ENCODE assay signal across 15 cellular contexts in genomic region chr2:9033385-9034175, GRCh38. TPM values are rescaled to one million over a fixed set of nuclear protein-coding genes. Genes with fewer than 3 reads are reported as not detected.
A peak's percentile ranks its signal among the peaks of the same experiment; 100 is the strongest.
DNase-seq lines count a peak whose midpoint lies in the region; ATAC-seq and TF ChIP-seq lines count a peak whose summit lies in the region.
"Had no signal": no experiment of that assay in that cellular context is flagged by ENCODE, and none has a peak within 500 bp of the region (broad histone marks: within the 10 kb centered on the region; RNA-seq: fewer than 3 reads in every experiment).

No MANE protein-coding gene starts in this region.

- peak overlapping the region; percentile 80 for H3K27ac ChIP-seq in KOPT-K1 (ENCODE audit: low read depth, low read length, poor library complexity, severe bottlenecking)
- peak overlapping the region in 1 of 2 experiments; percentile 59; a peak in 1 of 4 replicates for H3K27ac ChIP-seq in SK-N-SH (ENCODE audit: low read depth in 2 of 2, low read length in 1 of 2)
- H3K27ac ChIP-seq: adrenal gland had no signal

- TF ChIP-seq CTCF in SK-N-SH (IDR thresholded peaks at IDR 0.05) (no peak), Caco-2 (IDR thresholded peaks at IDR 0.05; ENCODE audit: insufficient read depth in 1 of 2, low read depth in 1 of 2, low read length in 1 of 2, severe bottlenecking in 1 of 2, unreplicated experiment in 1 of 2) (no peak)

- H3K9me2 ChIP-seq in SK-N-SH, result no peaks in the 10 kb centered on the region

- H2AFZ ChIP-seq in SK-N-SH (ENCODE audit: low read depth), result no peak overlapping the region

- H3K4me1 ChIP-seq in SK-N-SH (ENCODE audit: control insufficient read depth in 1 of 2, insufficient read depth in 2 of 2, low read depth in 1 of 2, low read length in 1 of 2) (peaks cover 6 to 9% of the 10 kb centered on the region in 2 experiments; a peak in 3 of 4 replicates), Caco-2 (no peaks in the 10 kb centered on the region)
- H3K4me1 ChIP-seq: adrenal gland had no signal

- H3K9me3 ChIP-seq in KOPT-K1 (ENCODE audit: insufficient read depth, low read length, poor library complexity, severe bottlenecking) (no peaks in the 10 kb centered on the region), SK-N-SH (no peaks in the 10 kb centered on the region), Caco-2 (no peaks in the 10 kb centered on the region)
- H3K9me3 ChIP-seq: adrenal gland had no signal

- H3K36me3 ChIP-seq in KOPT-K1 (ENCODE audit: insufficient read depth, low read length) (no peaks in the 10 kb centered on the region), SK-N-SH (replicated peaks in 1 of 2; ENCODE audit: control insufficient read depth in 1 of 2, insufficient read depth in 2 of 2, low read length in 1 of 2) (no peaks in the 10 kb centered on the region), Caco-2 (ENCODE audit: control insufficient read depth, insufficient read depth, low read length) (no peaks in the 10 kb centered on the region)
- H3K36me3 ChIP-seq: adrenal gland had no signal

- no peaks in the 10 kb centered on the region for H3K4me1 Mint-ChIP-seq in Caco-2 (ENCODE audit: low read depth, unreplicated experiment)

- no TSS peak for BruUV-seq in Caco-2 (replicated peaks; lab: Mats Ljungman, UMichigan)

- 78% methylated on average over 7 of the region's 7 CpGs for WGBS in SK-N-SH (ENCODE audit: low lambda C conversion rate)

- no peak overlapping the region for H3K27ac Mint-ChIP-seq in Caco-2 (ENCODE audit: unreplicated experiment)

- H3K27me3 ChIP-seq in SK-N-SH (ENCODE audit: insufficient read depth), result no peaks in the 10 kb centered on the region
- no peaks in the 10 kb centered on the region for H3K27me3 ChIP-seq in Caco-2 (replicated peaks; ENCODE audit: control insufficient read depth, insufficient read depth, low read length)
- H3K27me3 ChIP-seq: adrenal gland had no signal

- no peak overlapping the region for H3K4me3 Mint-ChIP-seq in Caco-2 (ENCODE audit: unreplicated experiment)

- POLR2A ChIA-PET in SK-N-SH (lab: Yijun Ruan, JAX) (no interaction called here), Caco-2 (lab: Charles Lee) (no interaction called here)

- H3K36me3 Mint-ChIP-seq in Caco-2 (ENCODE audit: insufficient read depth, unreplicated experiment), result no peaks in the 10 kb centered on the region

- CTCF ChIA-PET in SK-N-SH (lab: Yijun Ruan, JAX), result no interaction called here
- CTCF ChIA-PET in Caco-2 (lab: Charles Lee), result interaction anchor here (0.7 kb wide), 1 partner anchor 25 kb away, joined by 3 read pairs; no protein-coding TSS in a partner anchor

- no peak overlapping the region for H3K4me2 ChIP-seq in SK-N-SH

- H3F3A ChIP-seq in SK-N-SH (replicated peaks; ENCODE audit: insufficient read depth), result no peaks in the 10 kb centered on the region

- H3K4me3 ChIP-seq in SK-N-SH (ENCODE audit: low read depth in 2 of 2, low read length in 1 of 2) (no peak overlapping the region), Caco-2 (ENCODE audit: low read depth, low read length) (no peak overlapping the region)
- H3K4me3 ChIP-seq: adrenal gland had no signal

- no peaks in the 10 kb centered on the region for H3K79me2 ChIP-seq in SK-N-SH (ENCODE audit: insufficient read depth)

- peak; percentile 12 for DNase-seq in NCI-H146 (lab: John Stamatoyannopoulos, UW)
- no peak for DNase-seq in NCI-H146 treated with DMSO at 0.1 percent for 48 hours (lab: John Stamatoyannopoulos, UW; ENCODE audit: unreplicated experiment)
- peak; percentile 64 for DNase-seq in SK-N-SH
- DNase-seq in left kidney (ENCODE audit: low read depth, low spot score), result peak; percentile 11
- DNase-seq in NCI-H526 treated with DMSO at 0.1 percent for 48 hours (lab: John Stamatoyannopoulos, UW), result no peak
- DNase-seq in Caco-2, result no peak
- DNase-seq: 8988T; adrenal gland; COR-L47; kidney glomerular epithelial cell; stimulated activated CD4-positive, alpha-beta T cell treated with anti-CD3 and anti-CD28 coated beads, Interleukin-15, amount 100 ng/mL, for 24 hours; substantia nigra had no signal

- no peaks in the 10 kb centered on the region for H3K9me3 Mint-ChIP-seq in Caco-2 (ENCODE audit: unreplicated experiment)

- H3K9ac ChIP-seq in SK-N-SH, result no peak overlapping the region

- no peaks in the 10 kb centered on the region for H4K20me1 ChIP-seq in SK-N-SH (ENCODE audit: insufficient read depth)

- intact Hi-C loops in Caco-2 (cut with micrococcal nuclease; ENCODE audit: unreplicated experiment), result no loop called here

- H3K27me3 Mint-ChIP-seq in Caco-2 (ENCODE audit: insufficient read depth, unreplicated experiment), result peaks cover 15% of the 10 kb centered on the region

- 0 out of 2 replicates have a peak, but pooled peaks have one; percentile 7 for TF ChIP-seq RAD21 in SK-N-SH (IDR thresholded peaks at IDR 0.05; ENCODE audit: low read length)

- ATAC-seq in HG02623 (IDR thresholded peaks at IDR 0.05; ENCODE audit: unreplicated experiment), result no peak
- ATAC-seq: activated CD4-positive, CD25-positive, alpha-beta regulatory T cell treated with anti-CD3 and anti-CD28 coated beads, Interleukin-2, amount 50 U/mL, for 24 hours had no signal

- TF ChIP-seq EP300 in SK-N-SH (IDR thresholded peaks at IDR 0.05; ENCODE audit: borderline replicate concordance in 1 of 2, low read depth in 1 of 2, low read length in 1 of 2), result no peak

TF ChIP-seq in SK-N-SH, 30 proteins besides CTCF, POLR2A, EP300 and RAD21:
- TF ChIP-seq NRF1 (IDR thresholded peaks at IDR 0.05; ENCODE audit: low read depth, low read length) (no peak), NFIC (IDR thresholded peaks at IDR 0.05; ENCODE audit: borderline replicate concordance) (no peak), MXI1 (IDR thresholded peaks at IDR 0.05; ENCODE audit: low read depth, low read length) (no peak), TEAD4 (IDR thresholded peaks at IDR 0.05; ENCODE audit: borderline replicate concordance, insufficient read depth) (no peak), SIN3A (IDR thresholded peaks at IDR 0.05; ENCODE audit: borderline replicate concordance, low read depth, low read length) (no peak), MEF2A (IDR thresholded peaks at IDR 0.05; ENCODE audit: borderline replicate concordance, low read depth) (no peak)

RNA-seq across cellular contexts. Expression of gene MBOAT2, which starts 30.1 kb away (rescaled TPM):
- polyA plus RNA-seq in SK-N-SH (2012; rRNA removed), result 33.9 and 41.3 TPM in 2 replicates
- 32.1 and 33.3 TPM in 2 replicates for polyA plus RNA-seq in SK-N-SH (2012; cell fraction: cytosol; rRNA removed)
- 63.1 and 166 TPM in 2 replicates for polyA plus RNA-seq in SK-N-SH (2012; cell fraction: nucleus; rRNA removed)
- total RNA-seq in Caco-2 (2022), result 12.6 TPM in 2 replicates

Comparison
In these comparisons a context has a peak if more than half of its experiments do, and no peak if none do; other contexts are left out.
1. DNase-seq: peak in NCI-H146 (single experiment), SK-N-SH (single experiment) and left kidney (single experiment); none in NCI-H146 treated with DMSO at 0.1 percent for 48 hours (single experiment), NCI-H526 treated with DMSO at 0.1 percent for 48 hours (single experiment) and Caco-2 (0 of 2).